Comparison of ENCODE assay signal across 27 cellular contexts in the genomic region with DNA sequence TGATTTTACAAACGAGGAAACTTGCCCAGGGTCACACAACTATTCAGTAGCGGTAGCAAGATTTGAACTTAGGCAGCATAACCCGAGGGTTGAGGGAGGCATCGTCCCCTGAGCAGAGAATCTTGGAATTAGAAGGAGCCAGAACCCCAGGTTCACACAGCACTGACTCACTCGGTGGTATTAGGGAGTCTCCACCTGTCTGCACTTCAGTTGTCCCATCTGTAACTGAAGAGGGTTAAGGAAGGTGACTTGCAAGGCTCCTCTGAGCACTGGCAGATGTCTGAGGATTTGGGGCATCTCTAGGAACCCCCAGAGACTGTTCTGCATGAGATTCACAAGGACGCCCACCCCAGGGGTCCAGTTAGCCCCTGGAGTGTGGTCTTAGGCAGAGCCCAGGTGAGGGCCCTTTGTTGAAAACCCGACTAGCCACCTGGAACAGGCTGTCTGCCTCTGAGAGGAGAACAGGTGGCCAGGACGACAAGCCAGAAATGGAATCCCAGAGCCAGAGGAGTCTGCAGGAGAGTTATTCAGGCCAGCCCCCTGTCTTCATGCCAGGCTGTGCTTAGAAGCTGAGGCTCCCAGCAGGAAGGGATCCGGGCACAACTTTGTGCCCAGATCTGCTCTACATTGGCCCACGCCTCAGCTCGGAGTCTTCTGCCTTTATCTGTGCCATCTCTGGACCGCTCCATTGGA. TPM values are rescaled to one million over a fixed set of nuclear protein-coding genes. Genes with fewer than 3 reads are reported as not detected.
DNase-seq lines count a peak whose midpoint lies in the region; ATAC-seq and TF ChIP-seq lines count a peak whose summit lies in the region.
"Had no signal": no experiment of that assay in that cellular context is flagged by ENCODE, and none has a peak within 500 bp of the region (broad histone marks: within the 10 kb centered on the region; RNA-seq: fewer than 3 reads in every experiment).

No MANE protein-coding gene starts in this region.

- H3K4me3 ChIP-seq in right atrium auricular region (no peak overlapping the region), lower lobe of right lung (no peak overlapping the region), aorta (ENCODE audit: low read length in 2 of 2) (no peak overlapping the region), HAP-1 (no peak overlapping the region)

- no peak overlapping the region for H3K27ac Mint-ChIP-seq in WTC11
- H3K27ac Mint-ChIP-seq: activated naive CD8-positive, alpha-beta T cell treated with anti-CD3 and anti-CD28 coated beads, Interleukin-2, amount 10 ng/mL, durations not matched to agents 7 days and 5 days; dendritic cell treated with granulocyte-macrophage colony-stimulating factor and Interleukin-4, amounts not matched to agents 40 ng/mL and 50 ng/mL, for 4 days; memory B cell had no signal

- no peaks in the 10 kb centered on the region for H3K4me1 Mint-ChIP-seq in WTC11
- H3K4me1 Mint-ChIP-seq: activated naive CD8-positive, alpha-beta T cell treated with anti-CD3 and anti-CD28 coated beads, Interleukin-2, amount 10 ng/mL, durations not matched to agents 7 days and 5 days; CD14-positive monocyte; memory B cell had no signal

- H3K27me3 Mint-ChIP-seq in WTC11 (ENCODE audit: low read depth) = no peaks in the 10 kb centered on the region
- H3K27me3 Mint-ChIP-seq: activated naive CD8-positive, alpha-beta T cell treated with anti-CD3 and anti-CD28 coated beads, Interleukin-2, amount 10 ng/mL, durations not matched to agents 7 days and 5 days had no signal

- ATAC-seq in left ventricle myocardium superior (no peak), WTC11 (no peak), lower lobe of right lung (no peak), aorta (ENCODE audit: low FRiP score) (no peak)

- H3K27ac ChIP-seq in right atrium auricular region (no peak overlapping the region), lower lobe of right lung (no peak overlapping the region), aorta (ENCODE audit: low read depth in 1 of 2, low read length in 2 of 2) (no peak overlapping the region)

- peaks cover under 1% of the 10 kb centered on the region; the same call in 1 of the 2 replicates for H3K9me3 Mint-ChIP-seq in WTC11
- H3K9me3 Mint-ChIP-seq: activated naive CD8-positive, alpha-beta T cell treated with anti-CD3 and anti-CD28 coated beads, Interleukin-2, amount 10 ng/mL, durations not matched to agents 7 days and 5 days; dendritic cell treated with granulocyte-macrophage colony-stimulating factor and Interleukin-4, amounts not matched to agents 40 ng/mL and 50 ng/mL, for 4 days; memory B cell had no signal

- in situ Hi-C loops in HAP-1 (cut with MboI; ENCODE audit: low sequenced_read_pairs) = no loop called here

- intact Hi-C loops in left ventricle myocardium superior (cut with micrococcal nuclease) = loop anchor here (10.0 kb wide), 1 partner anchor 118 kb away; the partner anchor contains the start of gene COL27A1
- intact Hi-C loops in lower lobe of right lung (cut with DNase I) = no loop called here
- intact Hi-C loops in aorta (cut with DNase I) = loop anchor here in 1 of 2 donors (5.0 kb wide), 2 partner anchors 116 to 166 kb away; partner anchors contain the start of gene COL27A1

- TF ChIP-seq CTCF in right atrium auricular region (IDR thresholded peaks at IDR 0.05) = no peak
- TF ChIP-seq CTCF in WTC11 (IDR thresholded peaks at IDR 0.05) = no peak
- TF ChIP-seq CTCF in lower lobe of right lung (IDR thresholded peaks at IDR 0.05) = no peak

- WGBS in aorta, 2 donors = 66 to 83% methylated on average over 12 of the region's 12 CpGs

- H3K4me3 Mint-ChIP-seq in WTC11 = no peak overlapping the region
- H3K4me3 Mint-ChIP-seq: activated naive CD8-positive, alpha-beta T cell treated with anti-CD3 and anti-CD28 coated beads, Interleukin-2, amount 10 ng/mL, durations not matched to agents 7 days and 5 days; CD14-positive monocyte; dendritic cell treated with granulocyte-macrophage colony-stimulating factor and Interleukin-4, amounts not matched to agents 40 ng/mL and 50 ng/mL, for 4 days; memory B cell had no signal

- no peaks in the 10 kb centered on the region for H3K4me1 ChIP-seq in right atrium auricular region
- H3K4me1 ChIP-seq in lower lobe of right lung = no peaks in the 10 kb centered on the region
- no peaks in the 10 kb centered on the region for H3K4me1 ChIP-seq in aorta (ENCODE audit: control insufficient read depth in 1 of 2, insufficient read depth in 2 of 2, low read length in 2 of 2)
- H3K4me1 ChIP-seq in HAP-1 = no peaks in the 10 kb centered on the region

- H3K36me3 Mint-ChIP-seq in WTC11 = peaks cover 9% of the 10 kb centered on the region; the same call in 1 of the 2 replicates
- H3K36me3 Mint-ChIP-seq: activated naive CD8-positive, alpha-beta T cell treated with anti-CD3 and anti-CD28 coated beads, Interleukin-2, amount 10 ng/mL, durations not matched to agents 7 days and 5 days; CD14-positive monocyte; memory B cell had no signal

- H3K27me3 ChIP-seq in right atrium auricular region (no peaks in the 10 kb centered on the region), lower lobe of right lung (ENCODE audit: low read depth) (no peaks in the 10 kb centered on the region), aorta (ENCODE audit: control insufficient read depth in 1 of 2, insufficient read depth in 2 of 2, low read length in 1 of 2) (no peaks in the 10 kb centered on the region), HAP-1 (ENCODE audit: low read depth) (no peaks in the 10 kb centered on the region)

- DNase-seq in left ventricle myocardium superior = peak; percentile 9
- no peak for DNase-seq in right atrium auricular region (ENCODE audit: low spot score)
- DNase-seq in WTC11 (ENCODE audit: low spot score) = no peak
- peak; percentile 8 for DNase-seq in lower lobe of right lung
- peak; percentile 11 to 60 for DNase-seq in aorta
- DNase-seq in HAP-1 (ENCODE audit: low spot score in 2 of 2) = no peak
- DNase-seq in OCI-M2 (lab: John Stamatoyannopoulos, UW; ENCODE audit: unreplicated experiment) = no peak
- no peak for DNase-seq in amniotic stem cell (lab: John Stamatoyannopoulos, UW)
- DNase-seq: activated CD4-positive, CD25-positive, alpha-beta regulatory T cell treated with anti-CD3 and anti-CD28 coated beads, Interleukin-2, amount 50 U/mL, for 72 hours; activated naive CD8-positive, alpha-beta T cell treated with anti-CD3 and anti-CD28 coated beads, Interleukin-2, amount 10 ng/mL, durations not matched to agents 7 days and 5 days; foreskin fibroblast; HCEC 1CT; hypothalamus; KG1; NCI-H1694; NCI-H2227 treated with DMSO at 0.1 percent for 48 hours; stimulated activated CD4-positive, alpha-beta T cell treated with anti-CD3 and anti-CD28 coated beads, Interleukin-2, amount 100 ng/mL, for 24 hours; stimulated activated naive CD4-positive, alpha-beta T cell; T1000 had no signal

- POLR2A ChIA-PET in WTC11 (lab: Charles Lee) = no interaction called here

- CTCF ChIA-PET in WTC11 (lab: Charles Lee) = interaction anchor here (1.5 to 4.6 kb wide), 3 partner anchors 18 to 177 kb away, joined by 5 to 78 read pairs (median 13); no protein-coding TSS in a partner anchor

- H3K36me3 ChIP-seq in right atrium auricular region (no peaks in the 10 kb centered on the region), lower lobe of right lung (no peaks in the 10 kb centered on the region), aorta (ENCODE audit: control insufficient read depth in 1 of 2, insufficient read depth in 2 of 2, low read length in 1 of 2) (no peaks in the 10 kb centered on the region), HAP-1 (replicated peaks) (no peaks in the 10 kb centered on the region; the same call in 1 of the 2 replicates)

- no peaks in the 10 kb centered on the region for H3K9me3 ChIP-seq in right atrium auricular region
- H3K9me3 ChIP-seq in lower lobe of right lung = no peaks in the 10 kb centered on the region
- no peaks in the 10 kb centered on the region for H3K9me3 ChIP-seq in aorta (ENCODE audit: control insufficient read depth, low read length)
- H3K9me3 ChIP-seq in HAP-1 = no peaks in the 10 kb centered on the region

TF ChIP-seq in WTC11, 78 proteins besides CTCF, POLR2A, EP300 and RAD21:
- TF ChIP-seq ARID4B (CRISPR knock-in tag; IDR thresholded peaks at IDR 0.05; ENCODE audit: borderline replicate concordance) (no peak), ZNF423 (CRISPR knock-in tag; IDR thresholded peaks at IDR 0.05) (peak; percentile 83)

RNA-seq across cellular contexts. Expression of gene ORM1, which starts 50.0 kb away (rescaled TPM):
- total RNA-seq in left ventricle myocardium superior (not detected), right atrium auricular region (not detected), WTC11 (2021) (3.9 to 7.2 TPM (median 5.4 TPM) in 3 replicates), lower lobe of right lung (9.2 TPM), aorta (under 1 TPM in 1 of 2 donors, not detected in 1; 0.45 TPM)
- polyA plus RNA-seq in aorta = 1 to 10 TPM in 1 of 2 donors, under 1 TPM in 1; 0.28 to 3.0 TPM
- total RNA-seq: activated CD8-positive, alpha-beta memory T cell treated with anti-CD3 and anti-CD28 coated beads for 36 hours; activated naive CD8-positive, alpha-beta T cell treated with anti-CD3 and anti-CD28 coated beads, Interleukin-2, amount 10 ng/mL, durations not matched to agents 7 days and 5 days; endothelial cell of umbilical vein; HT-29; osteocyte had no signal
- polyA plus RNA-seq: endothelial cell of umbilical vein had no signal

RNA-seq across cellular contexts. Expression of gene ORM2, which starts 56.8 kb away (rescaled TPM):
- not detected for total RNA-seq in left ventricle myocardium superior
- total RNA-seq in right atrium auricular region = not detected
- 0.73 to 1.6 TPM (median 1.0 TPM) in 3 replicates for total RNA-seq in WTC11 (2021)
- 3.1 TPM for total RNA-seq in lower lobe of right lung
- not detected for total RNA-seq in aorta
- polyA plus RNA-seq in aorta = not detected
- total RNA-seq: activated CD8-positive, alpha-beta memory T cell treated with anti-CD3 and anti-CD28 coated beads for 36 hours; activated naive CD8-positive, alpha-beta T cell treated with anti-CD3 and anti-CD28 coated beads, Interleukin-2, amount 10 ng/mL, durations not matched to agents 7 days and 5 days; endothelial cell of umbilical vein; HT-29; osteocyte had no signal
- polyA plus RNA-seq: AG04450, endothelial cell of umbilical vein had no signal

Comparison
In these comparisons a context has a peak if more than half of its experiments do, and no peak if none do; other contexts are left out.
1. DNase-seq: peak in left ventricle myocardium superior (single experiment), lower lobe of right lung (single experiment) and aorta (2 of 2); none in right atrium auricular region (single experiment), WTC11 (single experiment), HAP-1 (0 of 2), OCI-M2 (single experiment) and amniotic stem cell (single experiment).